ENCODE assay signal across 9 cellular contexts in the genomic region with DNA sequence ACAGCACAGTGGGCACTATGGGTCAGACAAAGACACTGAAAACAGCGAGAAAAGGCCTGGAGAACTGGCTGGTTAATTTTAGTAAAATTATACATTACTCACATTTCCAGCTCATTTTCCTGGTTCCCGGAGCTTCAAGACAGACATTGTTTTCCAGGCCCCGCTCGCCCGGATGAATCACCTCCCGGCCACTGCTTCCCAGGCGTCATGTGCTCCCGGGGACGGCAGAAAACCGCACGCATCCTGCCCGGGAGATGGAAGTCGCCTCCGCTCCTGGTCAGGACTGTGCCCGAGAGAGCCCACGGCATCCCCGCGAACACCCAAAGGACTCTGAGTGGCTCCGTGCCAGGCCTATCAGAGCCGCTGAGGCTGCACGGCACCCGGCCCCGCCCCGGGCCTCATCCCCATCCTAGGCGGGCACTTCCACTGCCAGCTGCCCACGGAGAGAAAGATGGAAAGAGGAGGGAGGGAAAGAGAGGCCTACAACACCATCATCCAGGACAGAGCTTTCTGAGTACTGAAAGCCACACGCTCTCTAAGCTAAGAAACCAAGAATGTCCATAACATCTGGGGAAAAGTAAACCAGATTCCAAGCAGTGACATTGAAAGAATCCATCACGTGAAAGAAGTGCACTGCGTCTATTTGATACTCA.
A peak's percentile ranks its signal among the peaks of the same experiment; 100 is the strongest.
DNase-seq lines count a peak whose midpoint lies in the region; ATAC-seq and TF ChIP-seq lines count a peak whose summit lies in the region.
"Had no signal": no experiment of that assay in that cellular context is flagged by ENCODE, and none has a peak within 500 bp of the region (broad histone marks: within the 10 kb centered on the region; RNA-seq: fewer than 3 reads in every experiment).

No MANE protein-coding gene starts in this region.

- H3K27me3 Mint-ChIP-seq in natural killer cell (ENCODE audit: low read depth in 2 of 2), result no peaks in the 10 kb centered on the region
- no peaks in the 10 kb centered on the region for H3K27me3 Mint-ChIP-seq in natural killer cell treated with Interleukin-12 subunit alpha and Interleukin-12 subunit beta and Interleukin-15 and Interleukin-18, amount 100 ng/mL, for 72 hours
- H3K27me3 Mint-ChIP-seq: CD4-positive, CD25-positive, alpha-beta regulatory T cell had no signal

- no peak for TF ChIP-seq CTCF in natural killer cell (IDR thresholded peaks at IDR 0.05)
- no peak for TF ChIP-seq CTCF in epithelial cell of esophagus (IDR thresholded peaks at IDR 0.05; ENCODE audit: insufficient read depth, low read depth, low read length, missing control alignments)

- no peak overlapping the region for H3K4me3 Mint-ChIP-seq in natural killer cell
- H3K4me3 Mint-ChIP-seq in natural killer cell treated with Interleukin-12 subunit alpha and Interleukin-12 subunit beta and Interleukin-15 and Interleukin-18, amount 100 ng/mL, for 72 hours, result no peak overlapping the region
- H3K4me3 Mint-ChIP-seq: CD4-positive, CD25-positive, alpha-beta regulatory T cell had no signal

- ATAC-seq in natural killer cell (no peak), GM19463 (IDR thresholded peaks at IDR 0.05; ENCODE audit: unreplicated experiment) (no peak)
- ATAC-seq in natural killer cell treated with Interleukin-12 subunit alpha and Interleukin-12 subunit beta and Interleukin-15 and Interleukin-18, amount 100 ng/mL, for 72 hours, result no peak

- intact Hi-C loops in natural killer cell (cut with micrococcal nuclease), result no loop called here

- H3K4me3 ChIP-seq in epithelial cell of esophagus (ENCODE audit: low read length), result no peak overlapping the region

- H3K4me1 Mint-ChIP-seq in natural killer cell, result peaks cover 42 to 59% of the 10 kb centered on the region in 2 donors
- peaks cover 8 to 32% of the 10 kb centered on the region in 2 donors for H3K4me1 Mint-ChIP-seq in natural killer cell treated with Interleukin-12 subunit alpha and Interleukin-12 subunit beta and Interleukin-15 and Interleukin-18, amount 100 ng/mL, for 72 hours (ENCODE audit: low read depth in 2 of 2)

- H3K27ac Mint-ChIP-seq in natural killer cell, result peak overlapping the region; percentile 53 to 76
- H3K27ac Mint-ChIP-seq in natural killer cell treated with Interleukin-12 subunit alpha and Interleukin-12 subunit beta and Interleukin-15 and Interleukin-18, amount 100 ng/mL, for 72 hours, result peak overlapping the region in 1 of 2 donors; percentile 75

- DNase-seq in natural killer cell (no peak), epithelial cell of esophagus (ENCODE audit: low read depth) (peak; percentile 89), middle frontal gyrus (ENCODE audit: extremely low spot score, low spot score) (peak; percentile 71), DMS79 (lab: John Stamatoyannopoulos, UW) (no peak), SKM-1 (lab: John Stamatoyannopoulos, UW; ENCODE audit: unreplicated experiment) (no peak)
- DNase-seq in natural killer cell treated with Interleukin-12 subunit alpha and Interleukin-12 subunit beta and Interleukin-15 and Interleukin-18, amount 100 ng/mL, for 72 hours (ENCODE audit: low spot score), result no peak
- no peak for DNase-seq in stimulated activated CD4-positive, alpha-beta T cell treated with anti-CD3 and anti-CD28 coated beads, Interleukin-2, amount 100 ng/mL, for 48 hours
- DNase-seq: CD4-positive, CD25-positive, alpha-beta regulatory T cell had no signal

- H3K9me3 Mint-ChIP-seq in natural killer cell, result no peaks in the 10 kb centered on the region
- H3K9me3 Mint-ChIP-seq in natural killer cell treated with Interleukin-12 subunit alpha and Interleukin-12 subunit beta and Interleukin-15 and Interleukin-18, amount 100 ng/mL, for 72 hours, result no peaks in the 10 kb centered on the region

- H3K36me3 Mint-ChIP-seq in natural killer cell, result no peaks in the 10 kb centered on the region
- H3K36me3 Mint-ChIP-seq in natural killer cell treated with Interleukin-12 subunit alpha and Interleukin-12 subunit beta and Interleukin-15 and Interleukin-18, amount 100 ng/mL, for 72 hours, result no peaks in the 10 kb centered on the region

Comparison
In these comparisons a context has a peak if more than half of its experiments do, and no peak if none do; other contexts are left out.
1. DNase-seq: peak in epithelial cell of esophagus (single experiment) and middle frontal gyrus (single experiment); none in natural killer cell (single experiment), natural killer cell treated with Interleukin-12 subunit alpha and Interleukin-12 subunit beta and Interleukin-15 and Interleukin-18, amount 100 ng/mL, for 72 hours (single experiment), stimulated activated CD4-positive, alpha-beta T cell treated with anti-CD3 and anti-CD28 coated beads, Interleukin-2, amount 100 ng/mL, for 48 hours (0 of 2), DMS79 (single experiment) and SKM-1 (single experiment).